26 cellular contexts compared by ENCODE assay signal in the genomic region with DNA sequence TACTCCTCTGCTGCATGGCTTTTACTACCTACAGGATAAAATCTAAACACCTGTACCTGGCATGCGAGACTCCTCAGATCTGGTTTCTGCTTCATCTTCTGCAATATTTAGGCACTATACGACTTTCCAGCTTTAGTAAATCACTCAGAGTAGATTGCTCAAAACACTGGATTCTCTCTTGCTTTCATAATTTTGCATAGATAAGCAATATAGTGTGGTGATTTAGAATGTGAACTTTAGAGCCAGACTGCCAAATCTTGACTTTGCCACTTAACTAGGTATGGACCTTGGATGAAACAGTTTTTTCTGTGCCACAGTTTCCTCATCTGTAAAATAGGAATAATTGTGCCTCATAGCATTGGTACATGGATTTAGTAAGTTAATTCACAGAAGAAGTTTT. TPM values are rescaled to one million over a fixed set of nuclear protein-coding genes. Genes with fewer than 3 reads are reported as not detected.
DNase-seq lines count a peak whose midpoint lies in the region; ATAC-seq, FAIRE-seq and TF ChIP-seq lines count a peak whose summit lies in the region.
"Had no signal": no experiment of that assay in that cellular context is flagged by ENCODE, and none has a peak within 500 bp of the region (broad histone marks: within the 10 kb centered on the region; RNA-seq: fewer than 3 reads in every experiment).

No MANE protein-coding gene starts in this region.

- no peak for DNase-seq in A549 (ENCODE audit: low read depth in 1 of 2, low spot score in 1 of 2)
- no peak for DNase-seq in IMR-90
- no peak for DNase-seq in K562 (ENCODE audit: extremely low read depth in 1 of 4, low spot score in 3 of 4)
- DNase-seq in NCI-H1092 (lab: John Stamatoyannopoulos, UW), result no peak
- DNase-seq in ACHN, result no peak
- DNase-seq: 8988T; BE2C; C1 segment of cervical spinal cord; CD4-positive, alpha-beta memory T cell; CD4-positive, CD25-positive, alpha-beta regulatory T cell; CD8-positive, alpha-beta memory T cell; COR-L47; DMS 273 treated with DMSO at 0.1 percent for 48 hours; DMS153; DMS53; DMS79; DND-41; EL; GDM1 had no signal

- H3K36me3 ChIP-seq in IMR-90 (ENCODE audit: control insufficient read depth, insufficient read depth, low read length) (no peaks in the 10 kb centered on the region), K562 (ENCODE audit: control insufficient read depth, insufficient read depth, low read length) (peaks cover 5% of the 10 kb centered on the region; the same call in 2 of the 3 replicates)
- H3K36me3 ChIP-seq: BE2C had no signal

- in situ Hi-C loops in IMR-90 (cut with MboI; ENCODE audit: low sequenced_read_pairs), result no loop called here
- in situ Hi-C loops in K562 (cut with MboI), result no loop called here
- in situ Hi-C loops in ACHN (cut with HindIII; ENCODE audit: low pct_ligation_motif_present, low pct_unique_long_range_greater_than_20kb, low sequenced_read_pairs), result no loop called here

- no peak overlapping the region for H2AK9ac ChIP-seq in IMR-90 (replicated peaks; ENCODE audit: low read depth, low read length, poor library complexity)

- 85% methylated on average over 2 of the region's 2 CpGs for WGBS in A549 (ENCODE audit: missing lambda C conversion rate)
- WGBS in IMR-90 (ENCODE audit: extremely low coverage in 2 of 2, insufficient read length in 1 of 2), 2 experiments, result no CpG with 5 or more reads among the region's 2 CpGs
- WGBS in K562 (ENCODE audit: insufficient coverage, low coverage, missing lambda C conversion rate), result 75% methylated on average over 2 of the region's 2 CpGs

- CTCF ChIA-PET in A549 (lab: Yijun Ruan, JAX) (no interaction called here), IMR-90 (lab: Yijun Ruan, JAX) (no interaction called here), K562 (lab: Yijun Ruan, JAX; ENCODE audit: low intra/inter-chr PET ratio) (no interaction called here)

- BruUV-seq in IMR-90 (replicated peaks; lab: Mats Ljungman, UMichigan), result no TSS peak
- BruUV-seq in K562 (replicated peaks; lab: Mats Ljungman, UMichigan), result no TSS peak

- H2BK20ac ChIP-seq in IMR-90 (ENCODE audit: low read depth, low read length), result no peak overlapping the region

- no peak overlapping the region for H4K5ac ChIP-seq in IMR-90 (ENCODE audit: low read depth, low read length)

- no peak overlapping the region for H3K18ac ChIP-seq in IMR-90 (ENCODE audit: low read depth, low read length)

- H3K4me3 ChIP-seq in A549, result no peak overlapping the region
- H3K4me3 ChIP-seq in IMR-90 (ENCODE audit: insufficient read depth, low read depth, low read length), result no peak overlapping the region
- H3K4me3 ChIP-seq in K562, result no peak overlapping the region
- H3K4me3 ChIP-seq: BLaER1, GM12878 had no signal

- TF ChIP-seq RAD21 in A549 (conservative IDR thresholded peaks at IDR 0.05 in 1 of 2, IDR thresholded peaks at IDR 0.05 in 1 of 2) (no peak), IMR-90 (IDR thresholded peaks at IDR 0.05; ENCODE audit: low read length) (no peak), K562 (CRISPR knock-in tag; conservative IDR thresholded peaks at IDR 0.05 in 1 of 2, IDR thresholded peaks at IDR 0.05 in 1 of 2) (no peak)

- H4K8ac ChIP-seq in IMR-90 (ENCODE audit: low read depth in 2 of 2, low read length in 2 of 2), result no peak overlapping the region

- TF ChIP-seq POLR2A in A549 (IDR thresholded peaks at IDR 0.05; ENCODE audit: low read length) (no peak), IMR-90 (IDR thresholded peaks at IDR 0.05; ENCODE audit: low read depth, low read length) (no peak), K562 (conservative IDR thresholded peaks at IDR 0.05) (no peak)

- H3K4me2 ChIP-seq in A549 (no peak overlapping the region), IMR-90 (ENCODE audit: low read depth, low read length) (no peak overlapping the region), K562 (ENCODE audit: insufficient read depth, low read length) (no peak overlapping the region)
- H3K4me2 ChIP-seq: BLaER1 had no signal

- POLR2A ChIA-PET in A549 (lab: Yijun Ruan, JAX) (no interaction called here), IMR-90 (lab: Charles Lee; ENCODE audit: unreplicated experiment) (interaction anchor here (0.6 kb wide), 1 partner anchor 521 kb away, joined by 3 read pairs; no protein-coding TSS in a partner anchor), K562 (lab: Yijun Ruan, JAX) (no interaction called here)

- H3K9me1 ChIP-seq in IMR-90 (ENCODE audit: insufficient read depth, low read length), result no peaks in the 10 kb centered on the region
- H3K9me1 ChIP-seq in K562 (ENCODE audit: control insufficient read depth, insufficient read depth, low read length), result no peaks in the 10 kb centered on the region

- dilution Hi-C loops in IMR-90 (cut with HindIII; ENCODE audit: low sequenced_read_pairs, unreplicated experiment), result no loop called here

- no peak overlapping the region for H3K56ac ChIP-seq in IMR-90 (ENCODE audit: extremely low read depth, insufficient read depth, low read length)

- FAIRE-seq in A549 (lab: Jason Lieb, UNC), result no peak
- no peak for FAIRE-seq in K562 (lab: Jason Lieb, UNC)
- FAIRE-seq: A204.1, GM12878, GM12892, GM18507, GM19239 had no signal

- intact Hi-C loops in IMR-90 (cut with micrococcal nuclease), result no loop called here
- intact Hi-C loops in K562 (cut with micrococcal nuclease), result no loop called here

- ATAC-seq in A549, result no peak
- no peak for ATAC-seq in IMR-90 (ENCODE audit: low read depth)
- ATAC-seq in K562, result no peak
- ATAC-seq in HG02973 (IDR thresholded peaks at IDR 0.05; ENCODE audit: unreplicated experiment), result no peak
- ATAC-seq: GM12878 had no signal

- peaks cover 11 to 24% of the 10 kb centered on the region in 2 experiments; a peak in 3 of 4 replicates for H3K79me1 ChIP-seq in IMR-90 (ENCODE audit: low read depth in 1 of 2, low read length in 2 of 2)

- H3K9me3 ChIP-seq in A549, result no peaks in the 10 kb centered on the region
- no peaks in the 10 kb centered on the region for H3K9me3 ChIP-seq in IMR-90 (ENCODE audit: control insufficient read depth, insufficient read depth, low read length)
- H3K9me3 ChIP-seq in K562 (replicated peaks; ENCODE audit: control insufficient read depth, insufficient read depth, low read depth, low read length), result no peaks in the 10 kb centered on the region
- H3K9me3 ChIP-seq: BE2C, BLaER1 had no signal

- H3K27ac ChIP-seq in A549 (no peak overlapping the region), IMR-90 (ENCODE audit: insufficient read depth, low read length) (no peak overlapping the region), K562 (ENCODE audit: extremely low read depth, low read depth, low read length) (no peak overlapping the region)
- H3K27ac ChIP-seq: BLaER1 had no signal

- H4K91ac ChIP-seq in IMR-90 (ENCODE audit: insufficient read depth, low read depth, low read length), result no peak overlapping the region

- no peak for TF ChIP-seq CTCF in A549 (IDR thresholded peaks at IDR 0.05)
- no peak for TF ChIP-seq CTCF in IMR-90 (conservative IDR thresholded peaks at IDR 0.05; ENCODE audit: low read depth, low read length)
- no peak for TF ChIP-seq CTCF in K562 (IDR thresholded peaks at IDR 0.05 in 2 of 3, conservative IDR thresholded peaks at IDR 0.05 in 1 of 3; ENCODE audit: insufficient read depth in 2 of 3, low read depth in 1 of 3, low read length in 3 of 3)

- H3K27me3 ChIP-seq in IMR-90 (ENCODE audit: control insufficient read depth, insufficient read depth, low read length), result no peaks in the 10 kb centered on the region
- H3K27me3 ChIP-seq in K562 (ENCODE audit: control insufficient read depth in 2 of 2, insufficient read depth in 2 of 2, low read length in 2 of 2), result no peaks in the 10 kb centered on the region
- H3K27me3 ChIP-seq: BE2C, BLaER1 had no signal

- TF ChIP-seq EP300 in A549 (IDR thresholded peaks at IDR 0.05), result no peak
- TF ChIP-seq EP300 in K562 (IDR thresholded peaks at IDR 0.05; ENCODE audit: low read length), result no peak

- H4K20me1 ChIP-seq in IMR-90 (ENCODE audit: insufficient read depth, low read length) (no peaks in the 10 kb centered on the region), K562 (replicated peaks; ENCODE audit: control insufficient read depth, insufficient read depth, low read length) (no peaks in the 10 kb centered on the region)
- H4K20me1 ChIP-seq: BLaER1 had no signal

- H3K9ac ChIP-seq in IMR-90 (ENCODE audit: low read depth, low read length) (no peak overlapping the region), K562 (ENCODE audit: insufficient read depth in 1 of 2, low read depth in 2 of 2, low read length in 2 of 2) (no peak overlapping the region)
- H3K9ac ChIP-seq: BLaER1 had no signal

- no peak overlapping the region for H3K23ac ChIP-seq in IMR-90 (ENCODE audit: low read depth, low read length)

- H3K14ac ChIP-seq in IMR-90 (replicated peaks; ENCODE audit: low read depth, low read length), result no peak overlapping the region

- no peak overlapping the region for H2BK120ac ChIP-seq in IMR-90 (ENCODE audit: low read depth, low read length)

- no peak overlapping the region for H2AK5ac ChIP-seq in IMR-90 (ENCODE audit: low read depth, low read length)

- H3K79me2 ChIP-seq in K562 (ENCODE audit: control insufficient read depth, insufficient read depth, low read length), result peaks cover 67% of the 10 kb centered on the region

- H2BK5ac ChIP-seq in IMR-90 (ENCODE audit: low read depth, low read length, poor library complexity, severe bottlenecking), result no peak overlapping the region

- no peak overlapping the region for H2BK15ac ChIP-seq in IMR-90 (ENCODE audit: low read depth, low read length)

- H3K4ac ChIP-seq in IMR-90 (ENCODE audit: low read depth, low read length), result no peak overlapping the region

- no peak overlapping the region for H2AFZ ChIP-seq in IMR-90 (replicated peaks; ENCODE audit: low read length, poor library complexity)
- H2AFZ ChIP-seq in K562 (ENCODE audit: low read depth, low read length), result no peak overlapping the region

- H3K4me1 ChIP-seq in A549, result peaks cover 20% of the 10 kb centered on the region
- 0 out of 2 replicates have a peak, but pooled peaks cover 2% of the 10 kb centered on the region for H3K4me1 ChIP-seq in IMR-90 (ENCODE audit: control insufficient read depth, insufficient read depth, low read length)
- H3K4me1 ChIP-seq in K562 (replicated peaks in 1 of 2; ENCODE audit: control insufficient read depth in 2 of 2, insufficient read depth in 2 of 2, low read length in 2 of 2), result peaks cover 4 to 5% of the 10 kb centered on the region in 2 experiments; a peak in 3 of 5 replicates

RNA-seq across cellular contexts. Expression of a gene that starts 28.9 kb away (rescaled TPM):
- 16.4 and 20.5 TPM in 2 replicates for polyA plus RNA-seq in A549 (2011; rRNA removed)
- polyA plus RNA-seq in A549 (2012; cell fraction: cytosol; rRNA removed), result 5.0 and 6.2 TPM in 2 replicates
- polyA plus RNA-seq in A549 (2012; cell fraction: nucleus; rRNA removed), result 2.8 and 4.4 TPM in 2 replicates
- polyA plus RNA-seq in A549 (2017; fragmentation: RNase III; extraction: RNeasy Plus Mini Kit Qiagen cat#74134 plus additional on column Dnase treatment), result 8.0 to 8.9 TPM (median 8.9 TPM) in 3 replicates
- polyA minus RNA-seq in A549 (2011; rRNA and poly(A)+ RNA removed), result 8.9 and 9.8 TPM in 2 replicates
- 21.9 and 28.3 TPM in 2 replicates for total RNA-seq in IMR-90 (2012; rRNA removed)
- polyA plus RNA-seq in IMR-90 (2012; rRNA removed), result 10.3 and 11.2 TPM in 2 replicates
- 2.8 and 5.8 TPM in 2 replicates for polyA plus RNA-seq in IMR-90 (2012; cell fraction: cytosol; rRNA removed)
- polyA plus RNA-seq in IMR-90 (2012; cell fraction: nucleus; rRNA removed; ENCODE audit: low replicate concordance), result 2.5 and 11.0 TPM in 2 replicates
- total RNA-seq in K562 (2011; cell fraction: chromatin; rRNA removed; ENCODE audit: low replicate concordance), result 19.9 and 82.4 TPM in 2 replicates
- 9.7 and 18.8 TPM in 2 replicates for total RNA-seq in K562 (2011; cell fraction: nucleolus; rRNA removed)
- total RNA-seq in K562 (2011; cell fraction: nucleoplasm; rRNA removed), result 27.3 and 41.5 TPM in 2 replicates
- total RNA-seq in K562 (2014; rRNA removed), result 51.0 and 58.0 TPM in 2 replicates
- total RNA-seq in K562 (2014; rRNA removed; fragmentation: Illumina TruSeq; extraction: Trizol), result 80.0 and 85.7 TPM in 2 replicates
- 70.6 and 79.7 TPM in 2 replicates for total RNA-seq in K562 (2015; rRNA removed; fragmentation: Illumina TruSeq; extraction: Trizol)
- total RNA-seq in K562 (2021), result 41.8 and 42.4 TPM in 2 replicates
- polyA plus RNA-seq in K562 (2011; rRNA removed), result 49.9 and 60.7 TPM in 2 replicates
- 23.2 and 23.8 TPM in 2 replicates for polyA plus RNA-seq in K562 (2011; cell fraction: cytosol; rRNA removed)
- polyA plus RNA-seq in K562 (2011; cell fraction: nucleus; rRNA removed), result 24.9 and 33.2 TPM in 2 replicates
- polyA plus RNA-seq in K562 (2012), result 29.7 and 29.9 TPM in 2 replicates
- 52.1 and 61.8 TPM in 2 replicates for polyA plus RNA-seq in K562 (2014; fragmentation: Illumina TruSeq; extraction: Trizol)
- 10 to 100 TPM; 70.0 to 88.6 TPM for polyA plus RNA-seq in K562 (2014; fragmentation: Nextera tagmentation; extraction: Ambion mirVana)
- polyA plus RNA-seq in K562 (2014; rRNA removed), result 39.4 and 49.7 TPM in 2 replicates
- 70.2 and 71.2 TPM in 2 replicates for polyA minus RNA-seq in K562 (2011; rRNA and poly(A)+ RNA removed)
- polyA minus RNA-seq in K562 (2011; cell fraction: cytosol; rRNA and poly(A)+ RNA removed), result 21.7 and 24.7 TPM in 2 replicates
- polyA minus RNA-seq in K562 (2011; cell fraction: nucleus; rRNA and poly(A)+ RNA removed), result 22.1 and 47.1 TPM in 2 replicates

RNA-seq across cellular contexts. Expression of a gene that starts 29.6 kb away (rescaled TPM):
- polyA plus RNA-seq in A549 (2011; rRNA removed), result 12.2 and 13.9 TPM in 2 replicates
- polyA plus RNA-seq in A549 (2012; cell fraction: cytosol; rRNA removed), result 1.8 and 2.5 TPM in 2 replicates
- polyA plus RNA-seq in A549 (2012; cell fraction: nucleus; rRNA removed), result 1.8 and 3.6 TPM in 2 replicates
- polyA plus RNA-seq in A549 (2017; fragmentation: RNase III; extraction: RNeasy Plus Mini Kit Qiagen cat#74134 plus additional on column Dnase treatment), result 7.8 to 8.7 TPM (median 7.9 TPM) in 3 replicates
- polyA minus RNA-seq in A549 (2011; rRNA and poly(A)+ RNA removed), result 8.9 and 11.6 TPM in 2 replicates
- 16.7 and 18.6 TPM in 2 replicates for total RNA-seq in IMR-90 (2012; rRNA removed)
- polyA plus RNA-seq in IMR-90 (2012; rRNA removed), result 8.0 and 9.7 TPM in 2 replicates
- 2.1 and 3.0 TPM in 2 replicates for polyA plus RNA-seq in IMR-90 (2012; cell fraction: cytosol; rRNA removed)
- 3.6 and 25.8 TPM in 2 replicates for polyA plus RNA-seq in IMR-90 (2012; cell fraction: nucleus; rRNA removed; ENCODE audit: low replicate concordance)
- total RNA-seq in K562 (2011; cell fraction: chromatin; rRNA removed; ENCODE audit: low replicate concordance), result 8.5 and 25.3 TPM in 2 replicates
- total RNA-seq in K562 (2011; cell fraction: nucleolus; rRNA removed), result 4.8 and 6.3 TPM in 2 replicates
- 9.5 and 18.4 TPM in 2 replicates for total RNA-seq in K562 (2011; cell fraction: nucleoplasm; rRNA removed)
- total RNA-seq in K562 (2014; rRNA removed), result 6.4 and 6.8 TPM in 2 replicates
- 9.4 and 9.8 TPM in 2 replicates for total RNA-seq in K562 (2014; rRNA removed; fragmentation: Illumina TruSeq; extraction: Trizol)
- total RNA-seq in K562 (2015; rRNA removed; fragmentation: Illumina TruSeq; extraction: Trizol), result 9.7 and 11.2 TPM in 2 replicates
- 6.6 and 7.4 TPM in 2 replicates for total RNA-seq in K562 (2021)
- 13.0 and 13.3 TPM in 2 replicates for polyA plus RNA-seq in K562 (2011; rRNA removed)
- polyA plus RNA-seq in K562 (2011; cell fraction: cytosol; rRNA removed), result 2.5 and 5.3 TPM in 2 replicates
- polyA plus RNA-seq in K562 (2011; cell fraction: nucleus; rRNA removed), result 5.8 and 10.1 TPM in 2 replicates
- polyA plus RNA-seq in K562 (2012), result 7.7 and 8.8 TPM in 2 replicates
- polyA plus RNA-seq in K562 (2014; fragmentation: Illumina TruSeq; extraction: Trizol), result 8.5 and 8.9 TPM in 2 replicates
- polyA plus RNA-seq in K562 (2014; fragmentation: Nextera tagmentation; extraction: Ambion mirVana), result 1 to 10 TPM; 3.1 to 3.8 TPM
- polyA plus RNA-seq in K562 (2014; rRNA removed), result 6.1 and 6.3 TPM in 2 replicates
- polyA minus RNA-seq in K562 (2011; rRNA and poly(A)+ RNA removed), result 14.6 and 19.8 TPM in 2 replicates
- 3.3 and 4.3 TPM in 2 replicates for polyA minus RNA-seq in K562 (2011; cell fraction: cytosol; rRNA and poly(A)+ RNA removed)
- polyA minus RNA-seq in K562 (2011; cell fraction: nucleus; rRNA and poly(A)+ RNA removed), result 7.8 and 17.0 TPM in 2 replicates
